Comparison of ENCODE assay signal across 1 cellular context in the genomic region with DNA sequence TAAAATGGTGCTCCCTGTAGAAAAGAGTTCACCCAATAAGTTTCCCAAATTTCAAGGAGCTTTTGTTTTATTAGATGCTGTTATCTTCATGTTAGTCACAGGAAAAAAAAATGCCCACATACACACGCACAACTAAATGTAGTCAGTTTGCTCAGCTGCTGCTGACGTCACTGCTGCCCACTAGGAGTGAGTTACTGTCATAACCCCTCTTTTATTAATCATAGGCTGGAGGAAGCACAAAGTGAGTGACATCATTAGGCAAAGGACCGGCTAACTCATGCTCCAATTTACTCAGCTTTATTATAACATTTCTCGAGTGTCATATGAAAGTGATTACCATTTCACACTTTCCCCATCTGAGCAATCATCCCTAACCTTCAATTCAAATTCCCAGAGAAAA.
TF ChIP-seq lines count a peak whose summit lies in the region.

No MANE protein-coding gene starts in this region.

TF ChIP-seq in GM23338, 12 proteins besides CTCF, POLR2A, EP300 and RAD21 (continued from another document):
- TF ChIP-seq, protein P1, sequence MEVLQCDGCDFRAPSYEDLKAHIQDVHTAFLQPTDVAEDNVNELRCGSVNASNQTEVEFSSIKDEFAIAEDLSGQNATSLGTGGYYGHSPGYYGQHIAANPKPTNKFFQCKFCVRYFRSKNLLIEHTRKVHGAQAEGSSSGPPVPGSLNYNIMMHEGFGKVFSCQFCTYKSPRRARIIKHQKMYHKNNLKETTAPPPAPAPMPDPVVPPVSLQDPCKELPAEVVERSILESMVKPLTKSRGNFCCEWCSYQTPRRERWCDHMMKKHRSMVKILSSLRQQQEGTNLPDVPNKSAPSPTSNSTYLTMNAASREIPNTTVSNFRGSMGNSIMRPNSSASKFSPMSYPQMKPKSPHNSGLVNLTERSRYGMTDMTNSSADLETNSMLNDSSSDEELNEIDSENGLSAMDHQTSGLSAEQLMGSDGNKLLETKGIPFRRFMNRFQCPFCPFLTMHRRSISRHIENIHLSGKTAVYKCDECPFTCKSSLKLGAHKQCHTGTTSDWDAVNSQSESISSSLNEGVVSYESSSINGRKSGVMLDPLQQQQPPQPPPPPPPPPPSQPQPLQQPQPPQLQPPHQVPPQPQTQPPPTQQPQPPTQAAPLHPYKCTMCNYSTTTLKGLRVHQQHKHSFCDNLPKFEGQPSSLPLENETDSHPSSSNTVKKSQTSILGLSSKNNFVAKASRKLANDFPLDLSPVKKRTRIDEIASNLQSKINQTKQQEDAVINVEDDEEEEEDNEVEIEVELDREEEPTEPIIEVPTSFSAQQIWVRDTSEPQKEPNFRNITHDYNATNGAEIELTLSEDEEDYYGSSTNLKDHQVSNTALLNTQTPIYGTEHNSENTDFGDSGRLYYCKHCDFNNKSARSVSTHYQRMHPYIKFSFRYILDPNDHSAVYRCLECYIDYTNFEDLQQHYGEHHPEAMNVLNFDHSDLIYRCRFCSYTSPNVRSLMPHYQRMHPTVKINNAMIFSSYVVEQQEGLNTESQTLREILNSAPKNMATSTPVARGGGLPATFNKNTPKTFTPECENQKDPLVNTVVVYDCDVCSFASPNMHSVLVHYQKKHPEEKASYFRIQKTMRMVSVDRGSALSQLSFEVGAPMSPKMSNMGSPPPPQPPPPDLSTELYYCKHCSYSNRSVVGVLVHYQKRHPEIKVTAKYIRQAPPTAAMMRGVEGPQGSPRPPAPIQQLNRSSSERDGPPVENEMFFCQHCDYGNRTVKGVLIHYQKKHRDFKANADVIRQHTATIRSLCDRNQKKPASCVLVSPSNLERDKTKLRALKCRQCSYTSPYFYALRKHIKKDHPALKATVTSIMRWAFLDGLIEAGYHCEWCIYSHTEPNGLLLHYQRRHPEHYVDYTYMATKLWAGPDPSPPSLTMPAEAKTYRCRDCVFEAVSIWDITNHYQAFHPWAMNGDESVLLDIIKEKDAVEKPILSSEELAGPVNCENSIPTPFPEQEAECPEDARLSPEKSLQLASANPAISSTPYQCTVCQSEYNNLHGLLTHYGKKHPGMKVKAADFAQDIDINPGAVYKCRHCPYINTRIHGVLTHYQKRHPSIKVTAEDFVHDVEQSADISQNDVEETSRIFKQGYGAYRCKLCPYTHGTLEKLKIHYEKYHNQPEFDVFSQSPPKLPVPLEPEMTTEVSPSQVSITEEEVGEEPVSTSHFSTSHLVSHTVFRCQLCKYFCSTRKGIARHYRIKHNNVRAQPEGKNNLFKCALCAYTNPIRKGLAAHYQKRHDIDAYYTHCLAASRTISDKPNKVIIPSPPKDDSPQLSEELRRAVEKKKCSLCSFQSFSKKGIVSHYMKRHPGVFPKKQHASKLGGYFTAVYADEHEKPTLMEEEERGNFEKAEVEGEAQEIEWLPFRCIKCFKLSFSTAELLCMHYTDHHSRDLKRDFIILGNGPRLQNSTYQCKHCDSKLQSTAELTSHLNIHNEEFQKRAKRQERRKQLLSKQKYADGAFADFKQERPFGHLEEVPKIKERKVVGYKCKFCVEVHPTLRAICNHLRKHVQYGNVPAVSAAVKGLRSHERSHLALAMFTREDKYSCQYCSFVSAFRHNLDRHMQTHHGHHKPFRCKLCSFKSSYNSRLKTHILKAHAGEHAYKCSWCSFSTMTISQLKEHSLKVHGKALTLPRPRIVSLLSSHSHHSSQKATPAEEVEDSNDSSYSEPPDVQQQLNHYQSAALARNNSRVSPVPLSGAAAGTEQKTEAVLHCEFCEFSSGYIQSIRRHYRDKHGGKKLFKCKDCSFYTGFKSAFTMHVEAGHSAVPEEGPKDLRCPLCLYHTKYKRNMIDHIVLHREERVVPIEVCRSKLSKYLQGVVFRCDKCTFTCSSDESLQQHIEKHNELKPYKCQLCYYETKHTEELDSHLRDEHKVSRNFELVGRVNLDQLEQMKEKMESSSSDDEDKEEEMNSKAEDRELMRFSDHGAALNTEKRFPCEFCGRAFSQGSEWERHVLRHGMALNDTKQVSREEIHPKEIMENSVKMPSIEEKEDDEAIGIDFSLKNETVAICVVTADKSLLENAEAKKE (CRISPR knock-in tag; IDR thresholded peaks at IDR 0.05): no peak
- no peak for TF ChIP-seq ZNF331 (CRISPR knock-in tag; IDR thresholded peaks at IDR 0.05; ENCODE audit: low read depth)
